In the genomic region with DNA sequence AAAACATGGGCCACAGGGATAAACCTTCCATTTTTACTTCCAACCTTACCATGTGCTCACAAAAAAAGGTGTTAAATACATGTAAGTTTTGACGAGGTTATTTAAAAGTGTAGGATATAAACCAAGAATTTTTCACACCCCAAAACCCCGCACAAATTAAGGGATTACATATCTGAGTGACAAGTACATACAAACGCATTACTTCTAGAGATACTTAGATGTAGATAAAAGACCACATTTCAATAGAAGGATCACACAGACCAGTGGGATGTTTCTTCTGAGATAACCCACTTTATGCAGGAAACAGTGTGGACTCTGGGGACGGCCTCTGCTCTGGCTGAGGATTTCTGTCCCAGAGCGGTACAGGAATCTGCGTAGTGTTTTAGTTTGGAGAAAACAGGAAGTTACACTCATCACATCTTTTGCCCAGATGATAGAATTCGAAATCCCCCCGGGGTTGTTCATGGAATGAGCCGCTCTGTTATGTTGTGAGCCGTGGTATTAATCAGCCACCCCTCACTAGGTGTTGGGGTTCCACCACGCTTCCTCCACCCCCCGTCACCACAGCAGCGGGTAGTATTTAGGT, we compare ENCODE assay signal across 8 cellular contexts. TPM values are rescaled to one million over a fixed set of nuclear protein-coding genes. Genes with fewer than 3 reads are reported as not detected.
DNase-seq lines count a peak whose midpoint lies in the region; ATAC-seq and TF ChIP-seq lines count a peak whose summit lies in the region.

No MANE protein-coding gene starts in this region.

- H3K4me1 Mint-ChIP-seq in Caco-2 (ENCODE audit: low read depth, unreplicated experiment), result peaks cover 24% of the 10 kb centered on the region

- H3K9ac ChIP-seq in iPS-20b (ENCODE audit: low read depth, low read length), result peak overlapping the region; percentile 91

- no peak for TF ChIP-seq CTCF in Caco-2 (IDR thresholded peaks at IDR 0.05; ENCODE audit: insufficient read depth in 1 of 2, low read depth in 1 of 2, low read length in 1 of 2, severe bottlenecking in 1 of 2, unreplicated experiment in 1 of 2)
- no peak for TF ChIP-seq CTCF in astrocyte of the cerebellum (IDR thresholded peaks at IDR 0.05; ENCODE audit: low read depth, low read length, missing control alignments)

- H3K4me1 ChIP-seq in Caco-2 (peaks cover 21% of the 10 kb centered on the region), SJCRH30 (peaks cover 15% of the 10 kb centered on the region), iPS-20b (ENCODE audit: insufficient read depth, low read length) (peaks cover 26% of the 10 kb centered on the region)

- no peaks in the 10 kb centered on the region for H3K9me3 Mint-ChIP-seq in Caco-2 (ENCODE audit: unreplicated experiment)

- H3K9me3 ChIP-seq in Caco-2 (no peaks in the 10 kb centered on the region), SJCRH30 (replicated peaks) (no peaks in the 10 kb centered on the region), iPS-20b (ENCODE audit: insufficient read depth, low read depth, low read length) (no peaks in the 10 kb centered on the region)

- peak overlapping the region; percentile 88 for H3K4me3 ChIP-seq in Caco-2 (ENCODE audit: low read depth, low read length)
- H3K4me3 ChIP-seq in SJCRH30, result peak overlapping the region; percentile 92
- peak overlapping the region; percentile 72 for H3K4me3 ChIP-seq in astrocyte of the cerebellum (ENCODE audit: low read depth, low read length)
- H3K4me3 ChIP-seq in iPS-20b (ENCODE audit: low read length), result peak overlapping the region; percentile 88

- peak overlapping the region; percentile 81 for H3K4me3 Mint-ChIP-seq in Caco-2 (ENCODE audit: unreplicated experiment)

- DNase-seq in Caco-2 (no peak), SJCRH30 (peak; percentile 17 to 52), astrocyte of the cerebellum (ENCODE audit: low read depth) (no peak), NCI-H524 treated with DMSO at 0.1 percent for 48 hours (lab: John Stamatoyannopoulos, UW) (no peak), iPS-NIHi11 (ENCODE audit: low spot score) (no peak)
- DNase-seq in stimulated activated CD4-positive, alpha-beta T cell treated with anti-CD3 and anti-CD28 coated beads, Interleukin-2, amount 100 ng/mL, for 24 hours, result peak; percentile 71 to 74

- POLR2A ChIA-PET in Caco-2 (lab: Charles Lee), result no interaction called here

- no peaks in the 10 kb centered on the region for H3K36me3 ChIP-seq in Caco-2 (ENCODE audit: control insufficient read depth, insufficient read depth, low read length)
- H3K36me3 ChIP-seq in SJCRH30, result no peaks in the 10 kb centered on the region
- H3K36me3 ChIP-seq in iPS-20b (ENCODE audit: insufficient read depth, low read depth, low read length), result no peaks in the 10 kb centered on the region

- ATAC-seq in GM18861 (IDR thresholded peaks at IDR 0.05; ENCODE audit: unreplicated experiment), result no peak

- H3K36me3 Mint-ChIP-seq in Caco-2 (ENCODE audit: insufficient read depth, unreplicated experiment), result peaks cover 18% of the 10 kb centered on the region

- in situ Hi-C loops in astrocyte of the cerebellum (cut with HindIII; ENCODE audit: low sequenced_read_pairs), result no loop called here

- intact Hi-C loops in Caco-2 (cut with micrococcal nuclease; ENCODE audit: unreplicated experiment), result loop anchor here (5.0 to 10.0 kb wide), 2 partner anchors 187 to 195 kb away; a partner anchor contains a TSS

- H3K27me3 ChIP-seq in Caco-2 (replicated peaks; ENCODE audit: control insufficient read depth, insufficient read depth, low read length) (no peaks in the 10 kb centered on the region), SJCRH30 (no peaks in the 10 kb centered on the region), iPS-20b (ENCODE audit: insufficient read depth, low read length) (no peaks in the 10 kb centered on the region; the same call in 1 of the 2 replicates)

- no peak overlapping the region; the same call in 1 of the 2 replicates for H3K27ac ChIP-seq in SJCRH30
- H3K27ac ChIP-seq in iPS-20b (ENCODE audit: low read length), result peak overlapping the region; percentile 88

- no TSS peak for BruUV-seq in Caco-2 (replicated peaks; lab: Mats Ljungman, UMichigan)

- peak overlapping the region; percentile 60 for H3K27ac Mint-ChIP-seq in Caco-2 (ENCODE audit: unreplicated experiment)

- CTCF ChIA-PET in Caco-2 (lab: Charles Lee), result no interaction called here

- H3K27me3 Mint-ChIP-seq in Caco-2 (ENCODE audit: insufficient read depth, unreplicated experiment), result no peaks in the 10 kb centered on the region

RNA-seq across cellular contexts. Expression of a gene that starts 1.4 kb away (rescaled TPM):
- total RNA-seq in Caco-2 (2022), result 66.6 and 71.9 TPM in 2 replicates
- 92.6 and 94.4 TPM in 2 replicates for total RNA-seq in SJCRH30 (2014; rRNA removed; shearing (Covaris generic))

Comparison
In these comparisons a context has a peak if more than half of its experiments do, and no peak if none do; other contexts are left out.
1. DNase-seq: peak in SJCRH30 (2 of 2) and stimulated activated CD4-positive, alpha-beta T cell treated with anti-CD3 and anti-CD28 coated beads, Interleukin-2, amount 100 ng/mL, for 24 hours (2 of 2); none in Caco-2 (0 of 2), astrocyte of the cerebellum (single experiment), NCI-H524 treated with DMSO at 0.1 percent for 48 hours (single experiment) and iPS-NIHi11 (single experiment).
2. Peak in every context shown above with its lines, with median percentiles within 50 percentile points of each other: H3K4me3 ChIP-seq.